In genomic region chr9:133464638-133465037, GRCh38 we compare ENCODE assay signal across 9 cellular contexts.
"Had no signal": no experiment of that assay in that cellular context is flagged by ENCODE, and none has a peak within 500 bp of the region (broad histone marks: within the 10 kb centered on the region; RNA-seq: fewer than 3 reads in every experiment).

No MANE protein-coding gene starts in this region.

- FAIRE-seq: HTR-8/SVneo, K562 had no signal

- DNase-seq: GOT3, H7, HFFc6, IMR-90 had no signal

- H3K4me3 Mint-ChIP-seq: HFFc6 had no signal

- H3K9me3 Mint-ChIP-seq: HFFc6 had no signal

- H2AFZ ChIP-seq: GM23248 had no signal

- H3K27ac Mint-ChIP-seq: HFFc6 had no signal

- H3K27ac ChIP-seq: GM23248 had no signal

- ATAC-seq: HCT116, K562 had no signal

- H3K9ac ChIP-seq: GM23248 had no signal

- H3K4me3 ChIP-seq: GM23248, HAP-1, K562 had no signal

- H3K9me3 ChIP-seq: HAP-1 had no signal

- H3K36me3 ChIP-seq: HAP-1 had no signal
